Comparison of ENCODE assay signal across 10 cellular contexts in genomic region chr6:158039178-158039557, GRCh38. TPM values are rescaled to one million over a fixed set of nuclear protein-coding genes. Genes with fewer than 3 reads are reported as not detected.
DNase-seq lines count a peak whose midpoint lies in the region; ATAC-seq and TF ChIP-seq lines count a peak whose summit lies in the region.
"Had no signal": no experiment of that assay in that cellular context is flagged by ENCODE, and none has a peak within 500 bp of the region (broad histone marks: within the 10 kb centered on the region; RNA-seq: fewer than 3 reads in every experiment).

No MANE protein-coding gene starts in this region.

- TF ChIP-seq CTCF in foreskin keratinocyte (conservative IDR thresholded peaks at IDR 0.05): no peak

- H3K27ac Mint-ChIP-seq in activated CD4-positive, alpha-beta T cell treated with anti-CD3 and anti-CD28 coated beads, Interleukin-2, amount 10 ng/mL, durations not matched to agents 7 days and 5 days: peak overlapping the region; percentile 27
- peak overlapping the region; percentile 37 for H3K27ac Mint-ChIP-seq in stimulated activated naive B cell treated with anti-CD40 and anti-IgM and Interleukin-4, amounts not matched to agents 10 μg/mL and 1 μg/mL and 100 μg/mL, for 72 hours

- peak; percentile 21 for ATAC-seq in foreskin keratinocyte
- ATAC-seq in stimulated activated naive B cell treated with anti-CD40 and anti-IgM and Interleukin-4, amounts not matched to agents 10 μg/mL and 1 μg/mL and 100 μg/mL, for 72 hours (replicated peaks): peak in 1 of 2 donors; percentile 4
- no peak for ATAC-seq in HG03520 (IDR thresholded peaks at IDR 0.05; ENCODE audit: unreplicated experiment)

- H3K27ac ChIP-seq in SJCRH30 (peak overlapping the region; percentile 87), foreskin keratinocyte (no peak overlapping the region)

- peaks cover 21% of the 10 kb centered on the region for H3K36me3 ChIP-seq in SJCRH30

- H3K4me1 Mint-ChIP-seq in activated CD4-positive, alpha-beta T cell treated with anti-CD3 and anti-CD28 coated beads, Interleukin-2, amount 10 ng/mL, durations not matched to agents 7 days and 5 days: peaks cover 32% of the 10 kb centered on the region
- peaks cover 29 to 41% of the 10 kb centered on the region in 2 donors for H3K4me1 Mint-ChIP-seq in stimulated activated naive B cell treated with anti-CD40 and anti-IgM and Interleukin-4, amounts not matched to agents 10 μg/mL and 1 μg/mL and 100 μg/mL, for 72 hours

- CTCF ChIA-PET in activated CD4-positive, alpha-beta T cell treated with anti-CD3 and anti-CD28 coated beads, Interleukin-2, amount 10 ng/mL, durations not matched to agents 7 days and 5 days (lab: Charles Lee): no interaction called here

- POLR2A ChIA-PET in activated CD4-positive, alpha-beta T cell treated with anti-CD3 and anti-CD28 coated beads, Interleukin-2, amount 10 ng/mL, durations not matched to agents 7 days and 5 days (lab: Charles Lee): no interaction called here

- H3K27me3 Mint-ChIP-seq in activated CD4-positive, alpha-beta T cell treated with anti-CD3 and anti-CD28 coated beads, Interleukin-2, amount 10 ng/mL, durations not matched to agents 7 days and 5 days: no peaks in the 10 kb centered on the region
- H3K27me3 Mint-ChIP-seq in stimulated activated naive B cell treated with anti-CD40 and anti-IgM and Interleukin-4, amounts not matched to agents 10 μg/mL and 1 μg/mL and 100 μg/mL, for 72 hours: no peaks in the 10 kb centered on the region

- H3K36me3 Mint-ChIP-seq in activated CD4-positive, alpha-beta T cell treated with anti-CD3 and anti-CD28 coated beads, Interleukin-2, amount 10 ng/mL, durations not matched to agents 7 days and 5 days (ENCODE audit: low read depth): peaks cover 34% of the 10 kb centered on the region
- peaks cover 66 to 88% of the 10 kb centered on the region in 2 donors for H3K36me3 Mint-ChIP-seq in stimulated activated naive B cell treated with anti-CD40 and anti-IgM and Interleukin-4, amounts not matched to agents 10 μg/mL and 1 μg/mL and 100 μg/mL, for 72 hours

- H3K4me3 Mint-ChIP-seq in activated CD4-positive, alpha-beta T cell treated with anti-CD3 and anti-CD28 coated beads, Interleukin-2, amount 10 ng/mL, durations not matched to agents 7 days and 5 days: no peak overlapping the region
- no peak overlapping the region for H3K4me3 Mint-ChIP-seq in stimulated activated naive B cell treated with anti-CD40 and anti-IgM and Interleukin-4, amounts not matched to agents 10 μg/mL and 1 μg/mL and 100 μg/mL, for 72 hours

- H3K9me3 Mint-ChIP-seq in activated CD4-positive, alpha-beta T cell treated with anti-CD3 and anti-CD28 coated beads, Interleukin-2, amount 10 ng/mL, durations not matched to agents 7 days and 5 days: no peaks in the 10 kb centered on the region
- peaks cover 4 to 5% of the 10 kb centered on the region in 2 donors for H3K9me3 Mint-ChIP-seq in stimulated activated naive B cell treated with anti-CD40 and anti-IgM and Interleukin-4, amounts not matched to agents 10 μg/mL and 1 μg/mL and 100 μg/mL, for 72 hours

- H3K9me3 ChIP-seq in SJCRH30 (replicated peaks): no peaks in the 10 kb centered on the region

- no peak overlapping the region for H3K4me3 ChIP-seq in SJCRH30

- H3K4me1 ChIP-seq in SJCRH30 (peaks cover 55% of the 10 kb centered on the region), foreskin keratinocyte (peaks cover 28% of the 10 kb centered on the region)

- no peaks in the 10 kb centered on the region for H3K27me3 ChIP-seq in SJCRH30
- no peaks in the 10 kb centered on the region for H3K27me3 ChIP-seq in foreskin keratinocyte

- DNase-seq in activated CD4-positive, alpha-beta T cell treated with anti-CD3 and anti-CD28 coated beads, Interleukin-2, amount 10 ng/mL, durations not matched to agents 7 days and 5 days: no peak
- no peak for DNase-seq in activated CD4-positive, alpha-beta T cell treated with anti-CD3 and anti-CD28 coated beads for 48 hours
- DNase-seq in SJCRH30 (no peak), foreskin keratinocyte (peak in 1 of 2 donors; percentile 46), HPDE6-E6E7 (ENCODE audit: extremely low spot score) (no peak), COR-L47 (lab: John Stamatoyannopoulos, UW) (no peak)
- no peak for DNase-seq in stimulated activated naive B cell treated with anti-CD40 and anti-IgM and Interleukin-4, amounts not matched to agents 10 μg/mL and 1 μg/mL and 100 μg/mL, for 72 hours
- DNase-seq: GF-D8, NCI-H1694 had no signal

RNA-seq across cellular contexts. Expression of gene SYNJ2, which starts 57.5 kb away (rescaled TPM):
- 10 to 100 TPM; 35.8 to 39.0 TPM for total RNA-seq in activated CD4-positive, alpha-beta T cell treated with anti-CD3 and anti-CD28 coated beads, Interleukin-2, amount 10 ng/mL, durations not matched to agents 7 days and 5 days
- 32.5 and 33.4 TPM in 2 replicates for total RNA-seq in SJCRH30 (2014; rRNA removed; shearing (Covaris generic))
- 15.7 and 16.2 TPM in 2 replicates for total RNA-seq in foreskin keratinocyte
- polyA plus RNA-seq in foreskin keratinocyte: 8.6 and 11.1 TPM in 2 replicates
